Comparison of ENCODE assay signal across 13 cellular contexts in genomic region chr12:46108721-46109120, GRCh38.
DNase-seq lines count a peak whose midpoint lies in the region; ATAC-seq and TF ChIP-seq lines count a peak whose summit lies in the region.
"Had no signal": no experiment of that assay in that cellular context is flagged by ENCODE, and none has a peak within 500 bp of the region (broad histone marks: within the 10 kb centered on the region; RNA-seq: fewer than 3 reads in every experiment).

No MANE protein-coding gene starts in this region.

- H3K4me1 Mint-ChIP-seq in chondrocyte (ENCODE audit: low read depth) = no peaks in the 10 kb centered on the region

- H3K79me2 ChIP-seq in PC-3 (ENCODE audit: low read length) = no peaks in the 10 kb centered on the region

- CTCF ChIA-PET in PC-3 (lab: Charles Lee) = interaction anchor here (0.6 kb wide), 1 partner anchor 1198 kb away, joined by 3 read pairs; no protein-coding TSS in a partner anchor

- H3K27ac ChIP-seq in PC-3 (ENCODE audit: low read length) = no peak overlapping the region
- H3K27ac ChIP-seq: thyroid gland had no signal

- H3K9me3 ChIP-seq in PC-3 (ENCODE audit: low read length) = no peaks in the 10 kb centered on the region
- H3K9me3 ChIP-seq: thyroid gland had no signal

- H3K4me3 ChIP-seq in PC-3 (ENCODE audit: low read length) = no peak overlapping the region
- H3K4me3 ChIP-seq: thyroid gland had no signal

- no peaks in the 10 kb centered on the region for H3K27me3 ChIP-seq in PC-3 (ENCODE audit: low read length)
- H3K27me3 ChIP-seq: thyroid gland had no signal

- H3K9me3 Mint-ChIP-seq in chondrocyte (ENCODE audit: low read depth) = peaks cover 14% of the 10 kb centered on the region

- H3K4me2 ChIP-seq in PC-3 (ENCODE audit: low read length) = no peak overlapping the region

- ATAC-seq in GM18502 (IDR thresholded peaks at IDR 0.05; ENCODE audit: poor library complexity, unreplicated experiment) = peak; percentile 93
- peak; percentile 65 for ATAC-seq in GM19468 (IDR thresholded peaks at IDR 0.05; ENCODE audit: extremely low read depth, unreplicated experiment)
- ATAC-seq in HG03039 (IDR thresholded peaks at IDR 0.05; ENCODE audit: unreplicated experiment) = peak; percentile 92
- no peak for ATAC-seq in PC-3
- ATAC-seq: activated T-cell treated with anti-CD3 and anti-CD28 coated beads, Interleukin-2, amount 50 U/mL, for 72 hours had no signal

- no peak overlapping the region for H3K4me3 Mint-ChIP-seq in chondrocyte (ENCODE audit: unreplicated experiment)
- H3K4me3 Mint-ChIP-seq: activated T-cell treated with anti-CD3 and anti-CD28 coated beads, Interleukin-2, amount 50 U/mL, for 72 hours had no signal

- H3K9me2 ChIP-seq in PC-3 (replicated peaks; ENCODE audit: low read length) = no peaks in the 10 kb centered on the region

- H3K9ac ChIP-seq in PC-3 (ENCODE audit: low read length) = no peak overlapping the region

- no peak for TF ChIP-seq CTCF in chondrocyte (IDR thresholded peaks at IDR 0.05)
- no peak for TF ChIP-seq CTCF in PC-3 (conservative IDR thresholded peaks at IDR 0.05; ENCODE audit: low read depth, low read length)

- DNase-seq in NCI-H82 (lab: John Stamatoyannopoulos, UW) = peak; percentile 78
- DNase-seq in chondrocyte (ENCODE audit: low spot score) = no peak
- no peak for DNase-seq in activated naive CD4-positive, alpha-beta T cell treated with anti-CD3 and anti-CD28 coated beads, Interleukin-2, amount 50 U/mL, for 16 hours
- no peak for DNase-seq in PC-3
- DNase-seq in cortex of kidney (lab: John Stamatoyannopoulos, UW) = no peak
- DNase-seq: activated T-cell treated with anti-CD3 and anti-CD28 coated beads, Interleukin-2, amount 50 U/mL, for 72 hours; cerebellar nuclear complex; COR-L47; HCEC 1CT; thyroid gland had no signal

- intact Hi-C loops in PC-3 (cut with micrococcal nuclease) = no loop called here

- H3K27ac Mint-ChIP-seq in chondrocyte (ENCODE audit: unreplicated experiment) = no peak overlapping the region
- H3K27ac Mint-ChIP-seq: activated T-cell treated with anti-CD3 and anti-CD28 coated beads, Interleukin-2, amount 50 U/mL, for 72 hours had no signal

- H4K20me1 ChIP-seq in PC-3 (ENCODE audit: low read length) = no peaks in the 10 kb centered on the region

- peaks cover 4% of the 10 kb centered on the region for H3K36me3 Mint-ChIP-seq in chondrocyte (ENCODE audit: low read depth)

- no peaks in the 10 kb centered on the region for H3K4me1 ChIP-seq in PC-3 (ENCODE audit: insufficient read depth, low read length)
- H3K4me1 ChIP-seq: thyroid gland had no signal

- BruUV-seq in PC-3 (replicated peaks; lab: Mats Ljungman, UMichigan) = no TSS peak

- no peaks in the 10 kb centered on the region for H3F3A ChIP-seq in PC-3 (ENCODE audit: low read length, unreplicated experiment)

- no peaks in the 10 kb centered on the region for H3K36me3 ChIP-seq in PC-3 (ENCODE audit: low read depth, low read length)
- H3K36me3 ChIP-seq: thyroid gland had no signal

- no peak overlapping the region for H2AFZ ChIP-seq in PC-3 (ENCODE audit: low read length)

- POLR2A ChIA-PET in PC-3 (lab: Charles Lee; ENCODE audit: unreplicated experiment) = no interaction called here

- no peaks in the 10 kb centered on the region for H3K27me3 Mint-ChIP-seq in chondrocyte (ENCODE audit: low read depth)
